In genomic region chr1:9234223-9235122, GRCh38 we compare ENCODE assay signal across 1 cellular context.
TF ChIP-seq lines count a peak whose summit lies in the region.

A gene with protein sequence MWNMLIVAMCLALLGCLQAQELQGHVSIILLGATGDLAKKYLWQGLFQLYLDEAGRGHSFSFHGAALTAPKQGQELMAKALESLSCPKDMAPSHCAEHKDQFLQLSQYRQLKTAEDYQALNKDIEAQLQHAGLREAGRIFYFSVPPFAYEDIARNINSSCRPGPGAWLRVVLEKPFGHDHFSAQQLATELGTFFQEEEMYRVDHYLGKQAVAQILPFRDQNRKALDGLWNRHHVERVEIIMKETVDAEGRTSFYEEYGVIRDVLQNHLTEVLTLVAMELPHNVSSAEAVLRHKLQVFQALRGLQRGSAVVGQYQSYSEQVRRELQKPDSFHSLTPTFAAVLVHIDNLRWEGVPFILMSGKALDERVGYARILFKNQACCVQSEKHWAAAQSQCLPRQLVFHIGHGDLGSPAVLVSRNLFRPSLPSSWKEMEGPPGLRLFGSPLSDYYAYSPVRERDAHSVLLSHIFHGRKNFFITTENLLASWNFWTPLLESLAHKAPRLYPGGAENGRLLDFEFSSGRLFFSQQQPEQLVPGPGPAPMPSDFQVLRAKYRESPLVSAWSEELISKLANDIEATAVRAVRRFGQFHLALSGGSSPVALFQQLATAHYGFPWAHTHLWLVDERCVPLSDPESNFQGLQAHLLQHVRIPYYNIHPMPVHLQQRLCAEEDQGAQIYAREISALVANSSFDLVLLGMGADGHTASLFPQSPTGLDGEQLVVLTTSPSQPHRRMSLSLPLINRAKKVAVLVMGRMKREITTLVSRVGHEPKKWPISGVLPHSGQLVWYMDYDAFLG (plus strand): TSS chr1:9234774. CDS start chr1:9244935, 10,161 bp downstream.

TF ChIP-seq in HepG2, 621 proteins besides CTCF, POLR2A, EP300 and RAD21 (continued from another document and continues in another):
- TF ChIP-seq, protein P1, sequence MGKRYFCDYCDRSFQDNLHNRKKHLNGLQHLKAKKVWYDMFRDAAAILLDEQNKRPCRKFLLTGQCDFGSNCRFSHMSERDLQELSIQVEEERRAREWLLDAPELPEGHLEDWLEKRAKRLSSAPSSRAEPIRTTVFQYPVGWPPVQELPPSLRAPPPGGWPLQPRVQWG (CRISPR knock-in tag; IDR thresholded peaks at IDR 0.05; ENCODE audit: borderline replicate concordance, low read depth): no peak
- no peak for TF ChIP-seq U2AF1 (optimal IDR thresholded peaks at IDR 0.05; ENCODE audit: low read depth, low read length)
- TF ChIP-seq RFXAP (CRISPR knock-in tag; IDR thresholded peaks at IDR 0.05; ENCODE audit: borderline replicate concordance): peak; percentile 77
- no peak for TF ChIP-seq ZBTB1 (CRISPR knock-in tag; IDR thresholded peaks at IDR 0.05; ENCODE audit: borderline replicate concordance)
- TF ChIP-seq ZNF451 (CRISPR knock-in tag; IDR thresholded peaks at IDR 0.05): peak; percentile 55; the same call in 1 of the 2 replicates
- TF ChIP-seq SSRP1 (CRISPR knock-in tag; IDR thresholded peaks at IDR 0.05): no peak
- TF ChIP-seq DNMT1 (CRISPR knock-in tag; IDR thresholded peaks at IDR 0.05): peak; percentile 86
- peak; percentile 73; the same call in 1 of the 2 replicates for TF ChIP-seq ZNF136 (CRISPR knock-in tag; IDR thresholded peaks at IDR 0.05; ENCODE audit: low read depth)
- peak; percentile 61 for TF ChIP-seq GATAD1 (CRISPR knock-in tag; IDR thresholded peaks at IDR 0.05)
- TF ChIP-seq IRF2 (CRISPR knock-in tag; IDR thresholded peaks at IDR 0.05): peak; percentile 66; the same call in 1 of the 2 replicates
- no peak for TF ChIP-seq ZNF331 (CRISPR knock-in tag; IDR thresholded peaks at IDR 0.05)
- no peak for TF ChIP-seq JUN (CRISPR knock-in tag; IDR thresholded peaks at IDR 0.05)
- TF ChIP-seq RBM39 (IDR thresholded peaks at IDR 0.05; ENCODE audit: low read depth, low read length, poor library complexity, severe bottlenecking): no peak
- peak in 1 of 2 experiments; percentile 23; a peak in 1 of 4 replicates for TF ChIP-seq KLF16 (CRISPR knock-in tag; IDR thresholded peaks at IDR 0.05)
- TF ChIP-seq SNRNP70 (IDR thresholded peaks at IDR 0.05; ENCODE audit: low read depth, low read length): no peak
- TF ChIP-seq MAFK (conservative IDR thresholded peaks at IDR 0.05 in 1 of 2, IDR thresholded peaks at IDR 0.05 in 1 of 2; ENCODE audit: low read length in 2 of 2): no peak
- TF ChIP-seq TFDP1 (CRISPR knock-in tag; IDR thresholded peaks at IDR 0.05; ENCODE audit: borderline replicate concordance): peak; percentile 12; the same call in 1 of the 2 replicates
- TF ChIP-seq, protein P2, sequence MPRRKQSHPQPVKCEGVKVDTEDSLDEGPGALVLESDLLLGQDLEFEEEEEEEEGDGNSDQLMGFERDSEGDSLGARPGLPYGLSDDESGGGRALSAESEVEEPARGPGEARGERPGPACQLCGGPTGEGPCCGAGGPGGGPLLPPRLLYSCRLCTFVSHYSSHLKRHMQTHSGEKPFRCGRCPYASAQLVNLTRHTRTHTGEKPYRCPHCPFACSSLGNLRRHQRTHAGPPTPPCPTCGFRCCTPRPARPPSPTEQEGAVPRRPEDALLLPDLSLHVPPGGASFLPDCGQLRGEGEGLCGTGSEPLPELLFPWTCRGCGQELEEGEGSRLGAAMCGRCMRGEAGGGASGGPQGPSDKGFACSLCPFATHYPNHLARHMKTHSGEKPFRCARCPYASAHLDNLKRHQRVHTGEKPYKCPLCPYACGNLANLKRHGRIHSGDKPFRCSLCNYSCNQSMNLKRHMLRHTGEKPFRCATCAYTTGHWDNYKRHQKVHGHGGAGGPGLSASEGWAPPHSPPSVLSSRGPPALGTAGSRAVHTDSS (CRISPR knock-in tag; conservative IDR thresholded peaks at IDR 0.05): no peak
- TF ChIP-seq, protein P3, sequence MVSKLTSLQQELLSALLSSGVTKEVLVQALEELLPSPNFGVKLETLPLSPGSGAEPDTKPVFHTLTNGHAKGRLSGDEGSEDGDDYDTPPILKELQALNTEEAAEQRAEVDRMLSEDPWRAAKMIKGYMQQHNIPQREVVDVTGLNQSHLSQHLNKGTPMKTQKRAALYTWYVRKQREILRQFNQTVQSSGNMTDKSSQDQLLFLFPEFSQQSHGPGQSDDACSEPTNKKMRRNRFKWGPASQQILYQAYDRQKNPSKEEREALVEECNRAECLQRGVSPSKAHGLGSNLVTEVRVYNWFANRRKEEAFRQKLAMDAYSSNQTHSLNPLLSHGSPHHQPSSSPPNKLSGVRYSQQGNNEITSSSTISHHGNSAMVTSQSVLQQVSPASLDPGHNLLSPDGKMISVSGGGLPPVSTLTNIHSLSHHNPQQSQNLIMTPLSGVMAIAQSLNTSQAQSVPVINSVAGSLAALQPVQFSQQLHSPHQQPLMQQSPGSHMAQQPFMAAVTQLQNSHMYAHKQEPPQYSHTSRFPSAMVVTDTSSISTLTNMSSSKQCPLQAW (CRISPR knock-in tag; IDR thresholded peaks at IDR 0.05): peak; percentile 78
- TF ChIP-seq U2AF2 (IDR thresholded peaks at IDR 0.05; ENCODE audit: low read depth, low read length): no peak
- TF ChIP-seq ZNF335 (CRISPR knock-in tag; IDR thresholded peaks at IDR 0.05): no peak
- peak; percentile 66 for TF ChIP-seq CENPBD1 (CRISPR knock-in tag; IDR thresholded peaks at IDR 0.05; ENCODE audit: borderline replicate concordance, low read depth)
- peak; percentile 25; the same call in 1 of the 2 replicates for TF ChIP-seq ZNF367 (CRISPR knock-in tag; IDR thresholded peaks at IDR 0.05; ENCODE audit: borderline replicate concordance)
- no peak for TF ChIP-seq NFE2L1 (CRISPR knock-in tag; IDR thresholded peaks at IDR 0.05; ENCODE audit: borderline replicate concordance)
- TF ChIP-seq ATRX (CRISPR knock-in tag; IDR thresholded peaks at IDR 0.05; ENCODE audit: borderline replicate concordance): no peak
- no peak for TF ChIP-seq NFIB (CRISPR knock-in tag; IDR thresholded peaks at IDR 0.05; ENCODE audit: borderline replicate concordance)
- no peak for TF ChIP-seq ZBTB21 (CRISPR knock-in tag; IDR thresholded peaks at IDR 0.05)
- TF ChIP-seq, protein P4, sequence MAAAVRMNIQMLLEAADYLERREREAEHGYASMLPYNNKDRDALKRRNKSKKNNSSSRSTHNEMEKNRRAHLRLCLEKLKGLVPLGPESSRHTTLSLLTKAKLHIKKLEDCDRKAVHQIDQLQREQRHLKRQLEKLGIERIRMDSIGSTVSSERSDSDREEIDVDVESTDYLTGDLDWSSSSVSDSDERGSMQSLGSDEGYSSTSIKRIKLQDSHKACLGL (CRISPR knock-in tag; IDR thresholded peaks at IDR 0.05): peak; percentile 66; the same call in 1 of the 2 replicates
- no peak for TF ChIP-seq SRSF4 (IDR thresholded peaks at IDR 0.05; ENCODE audit: low read depth, low read length, poor library complexity, severe bottlenecking)
- TF ChIP-seq ZNF18 (CRISPR knock-in tag; IDR thresholded peaks at IDR 0.05; ENCODE audit: insufficient replicate concordance): no peak
- TF ChIP-seq, protein P5, sequence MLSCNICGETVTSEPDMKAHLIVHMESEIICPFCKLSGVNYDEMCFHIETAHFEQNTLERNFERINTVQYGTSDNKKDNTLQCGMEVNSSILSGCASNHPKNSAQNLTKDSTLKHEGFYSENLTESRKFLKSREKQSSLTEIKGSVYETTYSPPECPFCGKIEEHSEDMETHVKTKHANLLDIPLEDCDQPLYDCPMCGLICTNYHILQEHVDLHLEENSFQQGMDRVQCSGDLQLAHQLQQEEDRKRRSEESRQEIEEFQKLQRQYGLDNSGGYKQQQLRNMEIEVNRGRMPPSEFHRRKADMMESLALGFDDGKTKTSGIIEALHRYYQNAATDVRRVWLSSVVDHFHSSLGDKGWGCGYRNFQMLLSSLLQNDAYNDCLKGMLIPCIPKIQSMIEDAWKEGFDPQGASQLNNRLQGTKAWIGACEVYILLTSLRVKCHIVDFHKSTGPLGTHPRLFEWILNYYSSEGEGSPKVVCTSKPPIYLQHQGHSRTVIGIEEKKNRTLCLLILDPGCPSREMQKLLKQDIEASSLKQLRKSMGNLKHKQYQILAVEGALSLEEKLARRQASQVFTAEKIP (CRISPR knock-in tag; IDR thresholded peaks at IDR 0.05; ENCODE audit: borderline replicate concordance): no peak
- TF ChIP-seq ZNF292 (CRISPR knock-in tag; IDR thresholded peaks at IDR 0.05; ENCODE audit: borderline replicate concordance, low read depth): peak; percentile 50; the same call in 1 of the 2 replicates
- no peak for TF ChIP-seq ZNF207 (IDR thresholded peaks at IDR 0.05; ENCODE audit: borderline replicate concordance)
- peak; percentile 74; the same call in 1 of the 2 replicates for TF ChIP-seq CREB3 (CRISPR knock-in tag; IDR thresholded peaks at IDR 0.05)
- TF ChIP-seq CHCHD3 (CRISPR knock-in tag; IDR thresholded peaks at IDR 0.05): peak; percentile 77; the same call in 1 of the 2 replicates
- no peak; the same call in 1 of the 2 replicates for TF ChIP-seq ZSCAN30 (CRISPR knock-in tag; IDR thresholded peaks at IDR 0.05)
- peak; percentile 85 for TF ChIP-seq MEIS1 (CRISPR knock-in tag; IDR thresholded peaks at IDR 0.05; ENCODE audit: borderline replicate concordance)
- no peak for TF ChIP-seq ZNF326 (CRISPR knock-in tag; IDR thresholded peaks at IDR 0.05; ENCODE audit: borderline replicate concordance)
- TF ChIP-seq SALL2 (CRISPR knock-in tag; IDR thresholded peaks at IDR 0.05): peak; percentile 33; the same call in 1 of the 2 replicates
- peak; percentile 61; the same call in 1 of the 2 replicates for TF ChIP-seq BRD4 (CRISPR knock-in tag; IDR thresholded peaks at IDR 0.05)
- TF ChIP-seq ZNF556 (CRISPR knock-in tag; IDR thresholded peaks at IDR 0.05; ENCODE audit: borderline replicate concordance): peak; percentile 78; the same call in 1 of the 2 replicates
- 0 out of 2 replicates have a peak, but pooled peaks have one; percentile 32 for TF ChIP-seq ZNF33B (CRISPR knock-in tag; IDR thresholded peaks at IDR 0.05)
- TF ChIP-seq PITX1 (CRISPR knock-in tag; IDR thresholded peaks at IDR 0.05): 0 out of 2 replicates have a peak, but pooled peaks have one; percentile 68
- peak; percentile 61; the same call in 1 of the 2 replicates for TF ChIP-seq ZNF639 (CRISPR knock-in tag; conservative IDR thresholded peaks at IDR 0.05)
- peak; percentile 82 for TF ChIP-seq ZNF563 (CRISPR knock-in tag; IDR thresholded peaks at IDR 0.05)
- TF ChIP-seq MEF2D (CRISPR knock-in tag; IDR thresholded peaks at IDR 0.05): 0 out of 2 replicates have a peak, but pooled peaks have one; percentile 54
- no peak for TF ChIP-seq HCFC1 (IDR thresholded peaks at IDR 0.05; ENCODE audit: low read depth, low read length)
- TF ChIP-seq ZNF552 (CRISPR knock-in tag; IDR thresholded peaks at IDR 0.05; ENCODE audit: borderline replicate concordance): 0 out of 2 replicates have a peak, but pooled peaks have one; percentile 34
- peak; percentile 79; the same call in 1 of the 2 replicates for TF ChIP-seq HDAC2 (CRISPR knock-in tag; IDR thresholded peaks at IDR 0.05)
- no peak; the same call in 1 of the 2 replicates for TF ChIP-seq GATA4 (IDR thresholded peaks at IDR 0.05; ENCODE audit: borderline replicate concordance, low read depth)
- peak; percentile 86 for TF ChIP-seq ZNF768 (CRISPR knock-in tag; IDR thresholded peaks at IDR 0.05)
- TF ChIP-seq ZNF713 (CRISPR knock-in tag; IDR thresholded peaks at IDR 0.05): no peak
- TF ChIP-seq ZNF101 (CRISPR knock-in tag; IDR thresholded peaks at IDR 0.05; ENCODE audit: borderline replicate concordance, low read depth): 0 out of 2 replicates have a peak, but pooled peaks have one; percentile 70
- TF ChIP-seq MEIS2 (CRISPR knock-in tag; IDR thresholded peaks at IDR 0.05): peak; percentile 17; the same call in 1 of the 2 replicates
- TF ChIP-seq POGZ (CRISPR knock-in tag; IDR thresholded peaks at IDR 0.05): peak; percentile 68
- TF ChIP-seq DNMT3B (CRISPR knock-in tag; conservative IDR thresholded peaks at IDR 0.05): no peak
- peak; percentile 60; the same call in 1 of the 2 replicates for TF ChIP-seq FIP1L1 (IDR thresholded peaks at IDR 0.05; ENCODE audit: borderline replicate concordance, insufficient read depth, low read depth, low read length)
- peak; percentile 79; the same call in 1 of the 2 replicates for TF ChIP-seq SIN3A (IDR thresholded peaks at IDR 0.05; ENCODE audit: borderline replicate concordance, low read depth, low read length)
- TF ChIP-seq SIX4 (CRISPR knock-in tag; IDR thresholded peaks at IDR 0.05): no peak
- no peak for TF ChIP-seq CC2D1A (CRISPR knock-in tag; IDR thresholded peaks at IDR 0.05)
